1 cellular context compared by ENCODE assay signal in the genomic region with DNA sequence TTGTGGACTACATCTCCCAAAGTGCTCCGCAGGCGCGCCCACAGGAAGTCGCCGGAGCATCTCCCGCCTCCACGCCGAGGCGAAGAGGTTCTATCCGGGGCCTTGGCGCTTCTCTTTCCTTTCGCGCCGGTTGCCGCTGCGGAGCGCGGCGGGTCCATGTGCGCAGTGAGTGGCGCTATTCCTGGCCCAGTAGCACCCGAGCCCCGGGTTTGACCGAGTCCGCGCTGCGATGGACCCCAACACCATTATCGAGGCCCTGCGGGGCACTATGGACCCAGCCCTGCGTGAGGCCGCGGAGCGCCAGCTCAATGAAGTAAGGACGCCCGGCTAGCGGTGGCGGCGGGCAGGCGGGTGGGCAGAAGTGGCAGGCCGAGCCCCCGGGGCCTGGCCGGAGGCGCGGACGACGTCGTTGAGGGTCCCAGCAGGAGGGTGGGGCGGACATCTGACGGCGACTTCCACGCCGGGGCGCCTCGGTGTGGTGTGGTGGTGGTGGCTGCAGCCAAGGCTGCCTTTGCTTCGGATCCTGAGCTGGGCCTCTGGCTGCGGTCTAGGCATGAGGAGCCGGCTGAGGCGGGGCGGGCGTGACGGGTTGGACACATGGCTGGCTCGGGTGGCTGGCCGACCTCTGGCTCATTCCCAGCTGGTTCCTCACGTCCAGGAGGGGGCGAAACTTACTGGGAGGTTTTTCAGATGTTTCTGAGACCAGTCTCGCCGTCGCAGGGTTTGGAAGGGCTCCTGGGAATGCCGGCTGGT.
TF ChIP-seq lines count a peak whose summit lies in the region.

A gene (plus strand): TSS at position 118 of the 753 bp plus-strand sequence. CDS start 112 bp downstream, at position 230.

TF ChIP-seq in HepG2, 621 proteins besides CTCF, POLR2A, EP300 and RAD21 (continued from another document and continues in another):
- TF ChIP-seq, protein P1, sequence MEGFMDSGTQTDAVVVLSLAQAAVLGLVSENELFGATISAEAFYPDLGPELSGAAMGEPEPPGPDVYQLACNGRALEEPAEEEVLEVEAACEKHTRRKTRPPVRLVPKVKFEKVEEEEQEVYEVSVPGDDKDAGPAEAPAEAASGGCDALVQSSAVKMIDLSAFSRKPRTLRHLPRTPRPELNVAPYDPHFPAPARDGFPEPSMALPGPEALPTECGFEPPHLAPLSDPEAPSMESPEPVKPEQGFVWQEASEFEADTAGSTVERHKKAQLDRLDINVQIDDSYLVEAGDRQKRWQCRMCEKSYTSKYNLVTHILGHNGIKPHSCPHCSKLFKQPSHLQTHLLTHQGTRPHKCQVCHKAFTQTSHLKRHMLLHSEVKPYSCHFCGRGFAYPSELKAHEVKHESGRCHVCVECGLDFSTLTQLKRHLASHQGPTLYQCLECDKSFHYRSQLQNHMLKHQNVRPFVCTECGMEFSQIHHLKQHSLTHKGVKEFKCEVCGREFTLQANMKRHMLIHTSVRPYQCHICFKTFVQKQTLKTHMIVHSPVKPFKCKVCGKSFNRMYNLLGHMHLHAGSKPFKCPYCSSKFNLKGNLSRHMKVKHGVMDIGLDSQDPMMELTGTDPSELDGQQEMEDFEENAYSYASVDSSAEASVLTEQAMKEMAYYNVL (CRISPR knock-in tag; IDR thresholded peaks at IDR 0.05; ENCODE audit: borderline replicate concordance): peak; percentile 74
- TF ChIP-seq NCOA2 (CRISPR knock-in tag; IDR thresholded peaks at IDR 0.05) (no peak; the same call in 1 of the 2 replicates), SMAD1 (CRISPR knock-in tag; IDR thresholded peaks at IDR 0.05; ENCODE audit: borderline replicate concordance, low read depth) (peak; percentile 85; the same call in 1 of the 2 replicates), AKAP8 (CRISPR knock-in tag; IDR thresholded peaks at IDR 0.05) (no peak), MZF1 (CRISPR knock-in tag; IDR thresholded peaks at IDR 0.05; ENCODE audit: borderline replicate concordance) (no peak), EEA1 (CRISPR knock-in tag; IDR thresholded peaks at IDR 0.05; ENCODE audit: borderline replicate concordance) (no peak), ZNF776 (CRISPR knock-in tag; IDR thresholded peaks at IDR 0.05) (peak; percentile 88)
- TF ChIP-seq, protein P2, sequence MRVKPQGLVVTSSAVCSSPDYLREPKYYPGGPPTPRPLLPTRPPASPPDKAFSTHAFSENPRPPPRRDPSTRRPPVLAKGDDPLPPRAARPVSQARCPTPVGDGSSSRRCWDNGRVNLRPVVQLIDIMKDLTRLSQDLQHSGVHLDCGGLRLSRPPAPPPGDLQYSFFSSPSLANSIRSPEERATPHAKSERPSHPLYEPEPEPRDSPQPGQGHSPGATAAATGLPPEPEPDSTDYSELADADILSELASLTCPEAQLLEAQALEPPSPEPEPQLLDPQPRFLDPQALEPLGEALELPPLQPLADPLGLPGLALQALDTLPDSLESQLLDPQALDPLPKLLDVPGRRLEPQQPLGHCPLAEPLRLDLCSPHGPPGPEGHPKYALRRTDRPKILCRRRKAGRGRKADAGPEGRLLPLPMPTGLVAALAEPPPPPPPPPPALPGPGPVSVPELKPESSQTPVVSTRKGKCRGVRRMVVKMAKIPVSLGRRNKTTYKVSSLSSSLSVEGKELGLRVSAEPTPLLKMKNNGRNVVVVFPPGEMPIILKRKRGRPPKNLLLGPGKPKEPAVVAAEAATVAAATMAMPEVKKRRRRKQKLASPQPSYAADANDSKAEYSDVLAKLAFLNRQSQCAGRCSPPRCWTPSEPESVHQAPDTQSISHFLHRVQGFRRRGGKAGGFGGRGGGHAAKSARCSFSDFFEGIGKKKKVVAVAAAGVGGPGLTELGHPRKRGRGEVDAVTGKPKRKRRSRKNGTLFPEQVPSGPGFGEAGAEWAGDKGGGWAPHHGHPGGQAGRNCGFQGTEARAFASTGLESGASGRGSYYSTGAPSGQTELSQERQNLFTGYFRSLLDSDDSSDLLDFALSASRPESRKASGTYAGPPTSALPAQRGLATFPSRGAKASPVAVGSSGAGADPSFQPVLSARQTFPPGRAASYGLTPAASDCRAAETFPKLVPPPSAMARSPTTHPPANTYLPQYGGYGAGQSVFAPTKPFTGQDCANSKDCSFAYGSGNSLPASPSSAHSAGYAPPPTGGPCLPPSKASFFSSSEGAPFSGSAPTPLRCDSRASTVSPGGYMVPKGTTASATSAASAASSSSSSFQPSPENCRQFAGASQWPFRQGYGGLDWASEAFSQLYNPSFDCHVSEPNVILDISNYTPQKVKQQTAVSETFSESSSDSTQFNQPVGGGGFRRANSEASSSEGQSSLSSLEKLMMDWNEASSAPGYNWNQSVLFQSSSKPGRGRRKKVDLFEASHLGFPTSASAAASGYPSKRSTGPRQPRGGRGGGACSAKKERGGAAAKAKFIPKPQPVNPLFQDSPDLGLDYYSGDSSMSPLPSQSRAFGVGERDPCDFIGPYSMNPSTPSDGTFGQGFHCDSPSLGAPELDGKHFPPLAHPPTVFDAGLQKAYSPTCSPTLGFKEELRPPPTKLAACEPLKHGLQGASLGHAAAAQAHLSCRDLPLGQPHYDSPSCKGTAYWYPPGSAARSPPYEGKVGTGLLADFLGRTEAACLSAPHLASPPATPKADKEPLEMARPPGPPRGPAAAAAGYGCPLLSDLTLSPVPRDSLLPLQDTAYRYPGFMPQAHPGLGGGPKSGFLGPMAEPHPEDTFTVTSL (CRISPR knock-in tag; IDR thresholded peaks at IDR 0.05; ENCODE audit: borderline replicate concordance): no peak
- TF ChIP-seq, protein P3, sequence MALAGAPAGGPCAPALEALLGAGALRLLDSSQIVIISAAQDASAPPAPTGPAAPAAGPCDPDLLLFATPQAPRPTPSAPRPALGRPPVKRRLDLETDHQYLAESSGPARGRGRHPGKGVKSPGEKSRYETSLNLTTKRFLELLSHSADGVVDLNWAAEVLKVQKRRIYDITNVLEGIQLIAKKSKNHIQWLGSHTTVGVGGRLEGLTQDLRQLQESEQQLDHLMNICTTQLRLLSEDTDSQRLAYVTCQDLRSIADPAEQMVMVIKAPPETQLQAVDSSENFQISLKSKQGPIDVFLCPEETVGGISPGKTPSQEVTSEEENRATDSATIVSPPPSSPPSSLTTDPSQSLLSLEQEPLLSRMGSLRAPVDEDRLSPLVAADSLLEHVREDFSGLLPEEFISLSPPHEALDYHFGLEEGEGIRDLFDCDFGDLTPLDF (CRISPR knock-in tag; IDR thresholded peaks at IDR 0.05): peak; percentile 97
- TF ChIP-seq, protein P4, sequence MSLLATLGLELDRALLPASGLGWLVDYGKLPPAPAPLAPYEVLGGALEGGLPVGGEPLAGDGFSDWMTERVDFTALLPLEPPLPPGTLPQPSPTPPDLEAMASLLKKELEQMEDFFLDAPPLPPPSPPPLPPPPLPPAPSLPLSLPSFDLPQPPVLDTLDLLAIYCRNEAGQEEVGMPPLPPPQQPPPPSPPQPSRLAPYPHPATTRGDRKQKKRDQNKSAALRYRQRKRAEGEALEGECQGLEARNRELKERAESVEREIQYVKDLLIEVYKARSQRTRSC (CRISPR knock-in tag; IDR thresholded peaks at IDR 0.05; ENCODE audit: low read depth): no peak
- TF ChIP-seq, protein P5, sequence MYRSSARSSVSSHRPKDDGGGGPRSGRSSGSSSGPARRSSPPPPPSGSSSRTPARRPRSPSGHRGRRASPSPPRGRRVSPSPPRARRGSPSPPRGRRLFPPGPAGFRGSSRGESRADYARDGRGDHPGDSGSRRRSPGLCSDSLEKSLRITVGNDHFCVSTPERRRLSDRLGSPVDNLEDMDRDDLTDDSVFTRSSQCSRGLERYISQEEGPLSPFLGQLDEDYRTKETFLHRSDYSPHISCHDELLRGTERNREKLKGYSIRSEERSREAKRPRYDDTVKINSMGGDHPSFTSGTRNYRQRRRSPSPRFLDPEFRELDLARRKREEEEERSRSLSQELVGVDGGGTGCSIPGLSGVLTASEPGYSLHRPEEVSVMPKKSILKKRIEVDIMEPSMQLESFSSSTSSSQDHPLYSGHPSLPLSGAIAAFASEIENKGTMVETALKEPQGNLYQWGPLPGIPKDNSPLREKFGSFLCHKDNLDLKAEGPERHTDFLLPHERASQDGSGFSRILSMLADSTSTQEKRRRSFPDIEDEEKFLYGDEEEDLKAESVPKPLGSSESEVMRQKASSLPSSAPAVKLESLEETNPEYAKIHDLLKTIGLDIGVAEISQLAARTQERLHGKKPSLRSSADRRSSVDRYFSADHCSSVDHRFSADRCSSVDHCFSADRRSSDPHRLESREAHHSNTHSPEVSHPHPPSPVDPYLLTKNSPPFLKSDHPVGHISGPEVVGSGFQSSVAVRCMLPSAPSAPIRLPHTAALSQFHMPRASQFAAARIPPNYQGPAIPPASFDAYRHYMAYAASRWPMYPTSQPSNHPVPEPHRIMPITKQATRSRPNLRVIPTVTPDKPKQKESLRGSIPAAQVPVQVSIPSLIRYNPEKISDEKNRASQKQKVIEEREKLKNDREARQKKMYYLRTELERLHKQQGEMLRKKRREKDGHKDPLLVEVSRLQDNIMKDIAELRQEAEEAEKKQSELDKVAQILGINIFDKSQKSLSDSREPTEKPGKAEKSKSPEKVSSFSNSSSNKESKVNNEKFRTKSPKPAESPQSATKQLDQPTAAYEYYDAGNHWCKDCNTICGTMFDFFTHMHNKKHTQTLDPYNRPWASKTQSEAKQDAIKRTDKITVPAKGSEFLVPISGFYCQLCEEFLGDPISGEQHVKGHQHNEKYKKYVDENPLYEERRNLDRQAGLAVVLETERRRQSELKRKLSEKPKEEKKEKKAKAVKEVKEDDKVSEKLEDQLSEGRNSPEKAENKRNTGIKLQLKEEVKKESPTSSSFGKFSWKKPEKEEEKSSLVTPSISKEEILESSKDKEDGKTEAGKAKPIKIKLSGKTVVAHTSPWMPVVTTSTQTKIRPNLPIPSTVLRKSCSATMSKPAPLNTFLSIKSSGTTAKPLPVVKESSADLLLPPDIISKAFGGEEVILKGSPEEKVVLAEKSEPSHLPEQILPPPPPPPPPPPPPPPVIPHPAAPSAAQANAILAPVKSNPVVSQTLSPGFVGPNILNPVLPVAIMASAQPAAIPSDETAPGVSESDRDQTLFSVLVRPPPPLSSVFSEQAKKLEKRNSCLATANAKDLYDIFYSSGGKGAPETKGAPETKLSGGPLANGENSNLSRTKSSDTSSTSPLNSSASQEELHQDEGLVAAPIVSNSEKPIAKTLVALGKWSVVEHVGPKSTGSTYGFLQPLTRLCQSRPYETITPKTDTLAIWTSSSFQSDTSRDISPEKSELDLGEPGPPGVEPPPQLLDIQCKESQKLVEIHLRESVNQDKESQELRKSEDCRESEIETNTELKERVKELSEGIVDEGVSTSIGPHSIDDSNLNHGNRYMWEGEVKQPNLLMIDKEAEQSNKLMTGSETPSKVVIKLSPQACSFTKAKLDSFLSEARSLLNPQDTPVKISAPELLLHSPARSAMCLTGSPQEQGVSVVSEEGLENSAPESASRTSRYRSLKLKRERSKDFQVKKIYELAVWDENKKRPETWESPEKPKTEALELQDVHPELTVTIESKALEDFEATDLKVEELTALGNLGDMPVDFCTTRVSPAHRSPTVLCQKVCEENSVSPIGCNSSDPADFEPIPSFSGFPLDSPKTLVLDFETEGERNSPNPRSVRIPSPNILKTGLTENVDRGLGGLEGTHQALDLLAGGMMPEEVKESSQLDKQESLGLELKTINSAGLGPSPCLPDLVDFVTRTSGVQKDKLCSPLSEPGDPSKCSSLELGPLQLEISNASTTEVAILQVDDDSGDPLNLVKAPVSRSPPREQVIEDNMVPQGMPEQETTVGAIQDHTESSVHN (CRISPR knock-in tag; IDR thresholded peaks at IDR 0.05): 0 out of 2 replicates have a peak, but pooled peaks have one; percentile 20
- TF ChIP-seq, protein P6, sequence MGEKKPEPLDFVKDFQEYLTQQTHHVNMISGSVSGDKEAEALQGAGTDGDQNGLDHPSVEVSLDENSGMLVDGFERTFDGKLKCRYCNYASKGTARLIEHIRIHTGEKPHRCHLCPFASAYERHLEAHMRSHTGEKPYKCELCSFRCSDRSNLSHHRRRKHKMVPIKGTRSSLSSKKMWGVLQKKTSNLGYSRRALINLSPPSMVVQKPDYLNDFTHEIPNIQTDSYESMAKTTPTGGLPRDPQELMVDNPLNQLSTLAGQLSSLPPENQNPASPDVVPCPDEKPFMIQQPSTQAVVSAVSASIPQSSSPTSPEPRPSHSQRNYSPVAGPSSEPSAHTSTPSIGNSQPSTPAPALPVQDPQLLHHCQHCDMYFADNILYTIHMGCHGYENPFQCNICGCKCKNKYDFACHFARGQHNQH (CRISPR knock-in tag; IDR thresholded peaks at IDR 0.05): peak; percentile 78; the same call in 1 of the 2 replicates
- TF ChIP-seq, protein P7, sequence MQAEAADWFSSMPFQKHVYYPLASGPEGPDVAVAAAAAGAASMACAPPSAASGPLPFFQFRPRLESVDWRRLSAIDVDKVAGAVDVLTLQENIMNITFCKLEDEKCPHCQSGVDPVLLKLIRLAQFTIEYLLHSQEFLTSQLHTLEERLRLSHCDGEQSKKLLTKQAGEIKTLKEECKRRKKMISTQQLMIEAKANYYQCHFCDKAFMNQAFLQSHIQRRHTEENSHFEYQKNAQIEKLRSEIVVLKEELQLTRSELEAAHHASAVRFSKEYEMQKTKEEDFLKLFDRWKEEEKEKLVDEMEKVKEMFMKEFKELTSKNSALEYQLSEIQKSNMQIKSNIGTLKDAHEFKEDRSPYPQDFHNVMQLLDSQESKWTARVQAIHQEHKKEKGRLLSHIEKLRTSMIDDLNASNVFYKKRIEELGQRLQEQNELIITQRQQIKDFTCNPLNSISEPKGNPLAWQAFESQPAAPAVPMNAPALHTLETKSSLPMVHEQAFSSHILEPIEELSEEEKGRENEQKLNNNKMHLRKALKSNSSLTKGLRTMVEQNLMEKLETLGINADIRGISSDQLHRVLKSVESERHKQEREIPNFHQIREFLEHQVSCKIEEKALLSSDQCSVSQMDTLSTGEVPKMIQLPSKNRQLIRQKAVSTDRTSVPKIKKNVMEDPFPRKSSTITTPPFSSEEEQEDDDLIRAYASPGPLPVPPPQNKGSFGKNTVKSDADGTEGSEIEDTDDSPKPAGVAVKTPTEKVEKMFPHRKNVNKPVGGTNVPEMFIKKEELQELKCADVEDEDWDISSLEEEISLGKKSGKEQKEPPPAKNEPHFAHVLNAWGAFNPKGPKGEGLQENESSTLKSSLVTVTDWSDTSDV (CRISPR knock-in tag; IDR thresholded peaks at IDR 0.05): no peak
- TF ChIP-seq, protein P8, sequence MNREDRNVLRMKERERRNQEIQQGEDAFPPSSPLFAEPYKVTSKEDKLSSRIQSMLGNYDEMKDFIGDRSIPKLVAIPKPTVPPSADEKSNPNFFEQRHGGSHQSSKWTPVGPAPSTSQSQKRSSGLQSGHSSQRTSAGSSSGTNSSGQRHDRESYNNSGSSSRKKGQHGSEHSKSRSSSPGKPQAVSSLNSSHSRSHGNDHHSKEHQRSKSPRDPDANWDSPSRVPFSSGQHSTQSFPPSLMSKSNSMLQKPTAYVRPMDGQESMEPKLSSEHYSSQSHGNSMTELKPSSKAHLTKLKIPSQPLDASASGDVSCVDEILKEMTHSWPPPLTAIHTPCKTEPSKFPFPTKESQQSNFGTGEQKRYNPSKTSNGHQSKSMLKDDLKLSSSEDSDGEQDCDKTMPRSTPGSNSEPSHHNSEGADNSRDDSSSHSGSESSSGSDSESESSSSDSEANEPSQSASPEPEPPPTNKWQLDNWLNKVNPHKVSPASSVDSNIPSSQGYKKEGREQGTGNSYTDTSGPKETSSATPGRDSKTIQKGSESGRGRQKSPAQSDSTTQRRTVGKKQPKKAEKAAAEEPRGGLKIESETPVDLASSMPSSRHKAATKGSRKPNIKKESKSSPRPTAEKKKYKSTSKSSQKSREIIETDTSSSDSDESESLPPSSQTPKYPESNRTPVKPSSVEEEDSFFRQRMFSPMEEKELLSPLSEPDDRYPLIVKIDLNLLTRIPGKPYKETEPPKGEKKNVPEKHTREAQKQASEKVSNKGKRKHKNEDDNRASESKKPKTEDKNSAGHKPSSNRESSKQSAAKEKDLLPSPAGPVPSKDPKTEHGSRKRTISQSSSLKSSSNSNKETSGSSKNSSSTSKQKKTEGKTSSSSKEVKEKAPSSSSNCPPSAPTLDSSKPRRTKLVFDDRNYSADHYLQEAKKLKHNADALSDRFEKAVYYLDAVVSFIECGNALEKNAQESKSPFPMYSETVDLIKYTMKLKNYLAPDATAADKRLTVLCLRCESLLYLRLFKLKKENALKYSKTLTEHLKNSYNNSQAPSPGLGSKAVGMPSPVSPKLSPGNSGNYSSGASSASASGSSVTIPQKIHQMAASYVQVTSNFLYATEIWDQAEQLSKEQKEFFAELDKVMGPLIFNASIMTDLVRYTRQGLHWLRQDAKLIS (CRISPR knock-in tag; IDR thresholded peaks at IDR 0.05): no peak
